11 cellular contexts compared by ENCODE assay signal in the genomic region with DNA sequence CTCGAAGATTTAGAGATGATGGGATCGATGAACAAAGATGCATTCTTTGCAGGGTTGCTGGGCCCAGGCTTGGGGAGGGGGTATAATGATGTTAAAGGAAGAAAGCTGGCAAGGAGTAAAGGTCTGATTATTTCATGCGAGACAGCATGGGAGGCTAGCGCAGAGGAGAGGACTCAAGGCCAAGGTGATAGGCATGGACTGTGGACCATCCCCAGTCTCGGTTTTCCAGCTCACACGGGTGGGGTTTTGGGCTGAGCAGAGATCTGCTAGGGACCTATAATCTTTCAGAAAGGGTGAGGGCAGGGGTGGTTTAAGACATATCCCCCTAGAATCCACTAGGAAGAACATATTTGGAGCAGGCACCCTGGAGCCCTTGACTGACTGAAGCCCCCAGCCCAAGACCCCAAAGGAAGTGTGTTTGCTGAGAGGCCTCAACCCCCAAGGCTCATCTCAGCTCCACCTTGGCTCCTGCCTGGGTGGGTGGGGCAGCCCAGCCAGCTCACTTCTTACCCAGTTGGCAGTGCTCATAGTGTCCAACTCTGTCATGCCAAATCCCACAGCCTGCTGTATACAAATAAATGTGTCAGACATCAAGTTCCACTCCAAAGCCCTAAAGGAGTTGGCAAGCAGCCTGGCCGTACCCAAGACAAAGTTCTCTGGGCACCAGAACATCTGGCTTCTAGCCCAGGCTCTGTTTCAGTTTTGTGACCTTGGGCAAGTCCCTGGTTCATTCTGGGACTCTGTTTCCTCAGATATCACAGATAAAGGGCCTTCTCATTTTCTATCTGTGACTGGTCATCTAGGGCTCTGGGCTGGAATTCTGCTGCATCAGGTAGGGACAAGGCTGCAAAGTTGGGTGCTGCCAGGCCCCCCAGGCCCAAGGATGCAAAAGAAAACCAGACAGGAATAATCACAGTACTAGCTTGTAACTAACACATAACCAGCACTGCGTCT. TPM values are rescaled to one million over a fixed set of nuclear protein-coding genes. Genes with fewer than 3 reads are reported as not detected.
DNase-seq lines count a peak whose midpoint lies in the region; ATAC-seq and FAIRE-seq lines count a peak whose summit lies in the region.
"Had no signal": no experiment of that assay in that cellular context is flagged by ENCODE, and none has a peak within 500 bp of the region (broad histone marks: within the 10 kb centered on the region; RNA-seq: fewer than 3 reads in every experiment).

No MANE protein-coding gene starts in this region.

- DNase-seq in A172 (ENCODE audit: low spot score) = peak; percentile 76
- peak; percentile 30 for DNase-seq in NCI-H2029 treated with DMSO at 0.1 percent for 48 hours (lab: John Stamatoyannopoulos, UW)
- DNase-seq in medulla oblongata (ENCODE audit: extremely low spot score) = peak; percentile 87
- no peak for DNase-seq in activated CD4-positive, alpha-beta T cell treated with anti-CD3 and anti-CD28 coated beads, Interleukin-2, amount 50 U/mL, for 48 hours
- no peak for DNase-seq in NCI-H510A (lab: John Stamatoyannopoulos, UW)
- DNase-seq in NCI-H128 (lab: John Stamatoyannopoulos, UW; ENCODE audit: unreplicated experiment) = no peak
- no peak for DNase-seq in HTR-8/SVneo (ENCODE audit: insufficient read length, low spot score)
- DNase-seq: endodermal cell, HCEC 1CT had no signal

- FAIRE-seq in HTR-8/SVneo (lab: Jason Lieb, UNC) = no peak

- peak; percentile 91 for ATAC-seq in esophagus mucosa

RNA-seq across cellular contexts. Expression of a gene that starts 17.8 kb away (rescaled TPM):
- not detected in 2 replicates for total RNA-seq in A172 (2014; rRNA removed; shearing (Covaris generic))
- not detected for total RNA-seq in esophagus mucosa
- total RNA-seq: activated CD8-positive, alpha-beta memory T cell treated with anti-CD3 and anti-CD28 coated beads for 36 hours had no signal

RNA-seq across cellular contexts. Expression of a gene that starts 47.8 kb away (rescaled TPM):
- not detected in 2 replicates for total RNA-seq in A172 (2014; rRNA removed; shearing (Covaris generic))
- 9.5 TPM for total RNA-seq in esophagus mucosa

Comparison
In these comparisons a context has a peak if more than half of its experiments do, and no peak if none do; other contexts are left out.
1. DNase-seq: peak in A172 (single experiment), NCI-H2029 treated with DMSO at 0.1 percent for 48 hours (single experiment) and medulla oblongata (single experiment); none in activated CD4-positive, alpha-beta T cell treated with anti-CD3 and anti-CD28 coated beads, Interleukin-2, amount 50 U/mL, for 48 hours (0 of 2), NCI-H510A (single experiment), NCI-H128 (single experiment) and HTR-8/SVneo (single experiment).
2. RNA of a gene that starts 47.8 kb away (total RNA-seq): 9.5 TPM in esophagus mucosa (single experiment); not detected in A172; every median in the first group is over 10 times any median in the second.